ENCODE assay signal across 8 cellular contexts in the genomic region with DNA sequence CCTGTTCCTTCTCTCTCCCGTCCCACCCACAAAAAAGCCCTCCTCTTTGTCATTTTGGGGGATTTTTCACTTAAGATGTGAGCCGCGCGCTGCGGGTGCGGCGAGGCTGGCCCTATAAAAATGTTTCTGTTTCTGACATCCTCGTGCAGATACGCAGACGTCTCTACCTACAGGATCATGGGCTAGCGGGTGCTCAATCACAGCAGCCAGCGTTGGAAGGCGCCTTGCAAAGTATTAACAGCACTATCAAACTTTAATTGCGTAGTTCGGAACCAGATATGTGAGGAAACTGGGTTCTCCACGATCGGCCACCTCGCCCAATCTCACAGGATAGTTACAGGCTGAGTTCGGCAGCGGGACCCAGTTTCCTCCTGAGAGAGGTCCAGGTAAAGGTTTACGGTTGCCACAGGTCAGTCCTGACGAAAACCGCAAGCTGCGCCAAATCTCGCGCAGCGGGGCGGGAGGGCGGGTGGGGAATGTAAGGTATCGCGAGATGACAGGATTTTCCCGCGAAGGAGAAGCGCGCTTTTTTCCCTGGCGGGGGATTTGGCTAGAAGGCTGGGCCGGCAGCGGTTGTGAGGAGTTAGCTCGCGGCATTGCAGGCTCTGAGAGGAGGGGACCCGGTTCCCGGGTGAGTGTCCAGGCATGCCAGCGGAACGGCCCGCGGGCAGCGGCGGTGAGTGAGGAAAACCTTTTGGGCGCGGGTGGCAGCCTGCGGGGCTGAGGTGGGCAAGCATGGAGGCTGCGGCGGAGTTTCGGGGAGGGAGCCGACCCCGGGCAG. TPM values are rescaled to one million over a fixed set of nuclear protein-coding genes. Genes with fewer than 3 reads are reported as not detected.
DNase-seq lines count a peak whose midpoint lies in the region; TF ChIP-seq lines count a peak whose summit lies in the region.

Gene HELLS, plus strand, starts transcription at position 512 of the 781 bp plus-strand sequence. Its CDS starts 134 bp downstream, at position 646.

- H3K36me3 ChIP-seq in neural cell (ENCODE audit: insufficient read depth, low read length): no peaks in the 10 kb centered on the region

- TF ChIP-seq CTCF in neural cell (IDR thresholded peaks at IDR 0.05; ENCODE audit: poor library complexity, severe bottlenecking): no peak

- H3K9me3 ChIP-seq in neural cell (ENCODE audit: low read length): no peaks in the 10 kb centered on the region

- peak within 1 kb of the TSS; percentile 98 for H3K27ac Mint-ChIP-seq in activated T-helper 2 cell treated with anti-CD3 and anti-CD28 coated beads, Interferon-gamma antibody, Interleukin-2, Interleukin-4, amounts not matched to agents 10 μg/mL and 5 μg/mL and 100 μg/mL, durations not matched to agents 14 hours and 24 hours and 36 hours
- peak within 1 kb of the TSS; percentile 97 for H3K27ac Mint-ChIP-seq in stimulated activated naive CD8-positive, alpha-beta T cell treated with anti-CD3 and anti-CD28 coated beads, Interleukin-15, Interleukin-2, amounts not matched to agents 100 ng/mL and 50 ng/mL, for 24 hours

- H3K9me2 ChIP-seq in neural cell (ENCODE audit: insufficient read depth, low read length): no peaks in the 10 kb centered on the region

- H4K20me1 ChIP-seq in neural cell (ENCODE audit: insufficient read depth): no peaks in the 10 kb centered on the region

- peak within 1 kb of the TSS; percentile 88 for H2AFZ ChIP-seq in neural cell (ENCODE audit: low read depth, low read length)

- peaks cover 35% of the 10 kb centered on the region for H3K4me1 Mint-ChIP-seq in activated T-helper 2 cell treated with anti-CD3 and anti-CD28 coated beads, Interferon-gamma antibody, Interleukin-2, Interleukin-4, amounts not matched to agents 10 μg/mL and 5 μg/mL and 100 μg/mL, durations not matched to agents 14 hours and 24 hours and 36 hours (ENCODE audit: low read depth)
- peaks cover 24% of the 10 kb centered on the region for H3K4me1 Mint-ChIP-seq in stimulated activated naive CD8-positive, alpha-beta T cell treated with anti-CD3 and anti-CD28 coated beads, Interleukin-15, Interleukin-2, amounts not matched to agents 100 ng/mL and 50 ng/mL, for 24 hours (ENCODE audit: low read depth)

- no peaks in the 10 kb centered on the region for H3F3A ChIP-seq in neural cell (ENCODE audit: insufficient read depth, low read length, poor library complexity, severe bottlenecking)

- TF ChIP-seq RAD21 in neural cell (conservative IDR thresholded peaks at IDR 0.05): no peak

- H3K27me3 ChIP-seq in neural cell (ENCODE audit: insufficient read depth, low read depth, low read length): no peaks in the 10 kb centered on the region

- peak within 1 kb of the TSS; percentile 87 for H3K4me3 ChIP-seq in neural cell (ENCODE audit: low read length)

- H3K27me3 Mint-ChIP-seq in activated T-helper 2 cell treated with anti-CD3 and anti-CD28 coated beads, Interferon-gamma antibody, Interleukin-2, Interleukin-4, amounts not matched to agents 10 μg/mL and 5 μg/mL and 100 μg/mL, durations not matched to agents 14 hours and 24 hours and 36 hours (ENCODE audit: low read depth): peaks cover 6% of the 10 kb centered on the region
- H3K27me3 Mint-ChIP-seq in stimulated activated naive CD8-positive, alpha-beta T cell treated with anti-CD3 and anti-CD28 coated beads, Interleukin-15, Interleukin-2, amounts not matched to agents 100 ng/mL and 50 ng/mL, for 24 hours: peaks cover 12% of the 10 kb centered on the region

- DNase-seq in ELF-1 (ENCODE audit: low read depth, low spot score) (peak; percentile 92), GOT3 (lab: John Stamatoyannopoulos, UW) (peak; percentile 60), Kasumi-1 (lab: John Stamatoyannopoulos, UW) (peak; percentile 90 to 94), RPMI8226 (peak; percentile 92), fibroblast of the conjunctiva (ENCODE audit: low read depth) (peak; percentile 65)
- peak; percentile 76 for DNase-seq in activated T-helper 2 cell treated with anti-CD3 and anti-CD28 coated beads, Interferon-gamma antibody, Interleukin-2, Interleukin-4, amounts not matched to agents 10 μg/mL and 5 μg/mL and 100 μg/mL, durations not matched to agents 14 hours and 24 hours and 36 hours (ENCODE audit: low spot score)

- H3K9ac ChIP-seq in neural cell (ENCODE audit: low read length): peak within 1 kb of the TSS; percentile 65

- peaks cover 30% of the 10 kb centered on the region for H3K36me3 Mint-ChIP-seq in activated T-helper 2 cell treated with anti-CD3 and anti-CD28 coated beads, Interferon-gamma antibody, Interleukin-2, Interleukin-4, amounts not matched to agents 10 μg/mL and 5 μg/mL and 100 μg/mL, durations not matched to agents 14 hours and 24 hours and 36 hours (ENCODE audit: low read depth)
- peaks cover 26% of the 10 kb centered on the region for H3K36me3 Mint-ChIP-seq in stimulated activated naive CD8-positive, alpha-beta T cell treated with anti-CD3 and anti-CD28 coated beads, Interleukin-15, Interleukin-2, amounts not matched to agents 100 ng/mL and 50 ng/mL, for 24 hours (ENCODE audit: low read depth)

- H3K4me3 Mint-ChIP-seq in activated T-helper 2 cell treated with anti-CD3 and anti-CD28 coated beads, Interferon-gamma antibody, Interleukin-2, Interleukin-4, amounts not matched to agents 10 μg/mL and 5 μg/mL and 100 μg/mL, durations not matched to agents 14 hours and 24 hours and 36 hours (ENCODE audit: low read depth): peak within 1 kb of the TSS; percentile 99
- H3K4me3 Mint-ChIP-seq in stimulated activated naive CD8-positive, alpha-beta T cell treated with anti-CD3 and anti-CD28 coated beads, Interleukin-15, Interleukin-2, amounts not matched to agents 100 ng/mL and 50 ng/mL, for 24 hours: peak within 1 kb of the TSS; percentile 99

- intact Hi-C loops in activated T-helper 2 cell treated with anti-CD3 and anti-CD28 coated beads, Interferon-gamma antibody, Interleukin-2, Interleukin-4, amounts not matched to agents 10 μg/mL and 5 μg/mL and 100 μg/mL, durations not matched to agents 14 hours and 24 hours and 36 hours (cut with micrococcal nuclease): loop anchor here (2.0 to 10.0 kb wide), 6 partner anchors 45 to 841 kb away; partner anchors contain the start of genes FRA10AC1, NOC3L and TBC1D12

- H3K4me2 ChIP-seq in neural cell (ENCODE audit: low read length): peak within 1 kb of the TSS; percentile 97

- no peak for TF ChIP-seq EP300 in neural cell (conservative IDR thresholded peaks at IDR 0.05; ENCODE audit: poor library complexity, severe bottlenecking)

- H3K79me2 ChIP-seq in neural cell (replicated peaks; ENCODE audit: insufficient read depth, low read length): peaks cover 20% of the 10 kb centered on the region

- H3K27ac ChIP-seq in neural cell (ENCODE audit: low read length): peak within 1 kb of the TSS; percentile 25

- H3K9me3 Mint-ChIP-seq in activated T-helper 2 cell treated with anti-CD3 and anti-CD28 coated beads, Interferon-gamma antibody, Interleukin-2, Interleukin-4, amounts not matched to agents 10 μg/mL and 5 μg/mL and 100 μg/mL, durations not matched to agents 14 hours and 24 hours and 36 hours: no peaks in the 10 kb centered on the region
- no peaks in the 10 kb centered on the region for H3K9me3 Mint-ChIP-seq in stimulated activated naive CD8-positive, alpha-beta T cell treated with anti-CD3 and anti-CD28 coated beads, Interleukin-15, Interleukin-2, amounts not matched to agents 100 ng/mL and 50 ng/mL, for 24 hours

TF ChIP-seq in neural cell, 6 proteins besides CTCF, POLR2A, EP300 and RAD21:
- peak; percentile 96 for TF ChIP-seq MXI1 (conservative IDR thresholded peaks at IDR 0.05; ENCODE audit: poor library complexity, severe bottlenecking)
- TF ChIP-seq SMC3 (conservative IDR thresholded peaks at IDR 0.05; ENCODE audit: poor library complexity): no peak
- TF ChIP-seq REST (IDR thresholded peaks at IDR 0.05; ENCODE audit: borderline replicate concordance): peak; percentile 0

RNA-seq across cellular contexts. Expression of gene HELLS, which starts in this region (rescaled TPM):
- total RNA-seq in activated T-helper 2 cell treated with anti-CD3 and anti-CD28 coated beads, Interferon-gamma antibody, Interleukin-2, Interleukin-4, amounts not matched to agents 10 μg/mL and 5 μg/mL and 100 μg/mL, durations not matched to agents 14 hours and 24 hours and 36 hours: 224 and 230 TPM in 2 replicates
- polyA plus RNA-seq in neural cell: 12.3 and 17.6 TPM in 2 replicates
- 22.2 and 38.0 TPM in 2 replicates for polyA minus RNA-seq in neural cell

Comparison
In these comparisons a context has a peak if more than half of its experiments do, and no peak if none do; other contexts are left out.
1. Peak in every context shown above with its lines: DNase-seq, H3K4me3 ChIP-seq and H3K27ac ChIP-seq.